9 cellular contexts compared by ENCODE assay signal in genomic region chr1:6603424-6603850, GRCh38. TPM values are rescaled to one million over a fixed set of nuclear protein-coding genes. Genes with fewer than 3 reads are reported as not detected.
A peak's percentile ranks its signal among the peaks of the same experiment; 100 is the strongest.
DNase-seq lines count a peak whose midpoint lies in the region; ATAC-seq lines count a peak whose summit lies in the region.
"Had no signal": no experiment of that assay in that cellular context is flagged by ENCODE, and none has a peak within 500 bp of the region (broad histone marks: within the 10 kb centered on the region; RNA-seq: fewer than 3 reads in every experiment).

No MANE protein-coding gene starts in this region.

- WGBS in iPS DF 6.9 (ENCODE audit: insufficient coverage, insufficient read length) = no CpG with 5 or more reads among the region's 29 CpGs

- peak; percentile 13 for ATAC-seq in GM18517 (IDR thresholded peaks at IDR 0.05; ENCODE audit: unreplicated experiment)
- ATAC-seq in HG03097 (IDR thresholded peaks at IDR 0.05; ENCODE audit: low FRiP score, unreplicated experiment) = peak; percentile 29
- ATAC-seq in HG03280 (IDR thresholded peaks at IDR 0.05; ENCODE audit: unreplicated experiment) = no peak

- no peaks in the 10 kb centered on the region for H3K27me3 ChIP-seq in iPS DF 6.9 (ENCODE audit: control insufficient read depth, insufficient read depth, low read length)
- H3K27me3 ChIP-seq in skeletal muscle tissue (ENCODE audit: control insufficient read depth in 3 of 3, insufficient read depth in 3 of 3, low read length in 3 of 3) = no peaks in the 10 kb centered on the region

- peak overlapping the region; percentile 75; the same call in 1 of the 2 replicates for H3K4me3 ChIP-seq in iPS DF 6.9 (ENCODE audit: low read length)
- peak overlapping the region; percentile 78 to 91 (median 82) for H3K4me3 ChIP-seq in skeletal muscle tissue (ENCODE audit: low read length in 3 of 3)

- H3K4me1 ChIP-seq in iPS DF 6.9 (ENCODE audit: control insufficient read depth, insufficient read depth, low read length) = no peaks in the 10 kb centered on the region
- H3K4me1 ChIP-seq in skeletal muscle tissue (ENCODE audit: control insufficient read depth in 3 of 3, insufficient read depth in 3 of 3, low read length in 3 of 3) = peaks cover 40 to 59% (median 44%) of the 10 kb centered on the region in 3 donors

- peak overlapping the region; percentile 85 to 99 (median 97) for H3K9ac ChIP-seq in skeletal muscle tissue (ENCODE audit: low read depth in 1 of 3, low read length in 3 of 3)

- H3K36me3 ChIP-seq in iPS DF 6.9 (ENCODE audit: control insufficient read depth, insufficient read depth, low read length) = peaks cover 6% of the 10 kb centered on the region
- peaks cover 8 to 18% (median 12%) of the 10 kb centered on the region in 3 donors for H3K36me3 ChIP-seq in skeletal muscle tissue (ENCODE audit: control insufficient read depth in 3 of 3, insufficient read depth in 3 of 3, low read length in 3 of 3)

- H3K27ac ChIP-seq in iPS DF 6.9 (ENCODE audit: low read length) (no peak overlapping the region), skeletal muscle tissue (ENCODE audit: low read depth, low read length) (peak overlapping the region; percentile 98)

- peak; percentile 46 for DNase-seq in T follicular helper cell (ENCODE audit: low read depth)
- peak in 35 of 58 donors; percentile 53 to 89 (median 75) for DNase-seq in anterior cingulate cortex (lab: John Stamatoyannopoulos, UW)
- DNase-seq in iPS DF 6.9 (ENCODE audit: low read depth, low spot score) = no peak
- no peak for DNase-seq in SKM-1 treated with dmso at 0.1 percent for 144 hours (lab: John Stamatoyannopoulos, UW; ENCODE audit: unreplicated experiment)

- H3K9me3 ChIP-seq in iPS DF 6.9 (ENCODE audit: control insufficient read depth, insufficient read depth, low read length) = no peaks in the 10 kb centered on the region
- H3K9me3 ChIP-seq in skeletal muscle tissue (ENCODE audit: control insufficient read depth in 3 of 3, low read length in 3 of 3) = no peaks in the 10 kb centered on the region

RNA-seq across cellular contexts. Expression of gene KLHL21, which starts 0.8 kb away (rescaled TPM):
- total RNA-seq in skeletal muscle tissue = 27.1 TPM

RNA-seq across cellular contexts. Expression of gene PHF13, which starts 10.1 kb away (rescaled TPM):
- total RNA-seq in skeletal muscle tissue = 17.7 TPM

RNA-seq across cellular contexts. Expression of gene THAP3, which starts 21.2 kb away (rescaled TPM):
- total RNA-seq in skeletal muscle tissue = 25.6 TPM

RNA-seq across cellular contexts. Expression of gene ZBTB48, which starts 23.6 kb away (rescaled TPM):
- total RNA-seq in skeletal muscle tissue = 10.4 TPM

RNA-seq across cellular contexts. Expression of gene TAS1R1, which starts 48.3 kb away (rescaled TPM):
- 5.7 TPM for total RNA-seq in skeletal muscle tissue
- total RNA-seq: pulmonary artery endothelial cell had no signal

Comparison
In these comparisons a context has a peak if more than half of its experiments do, and no peak if none do; other contexts are left out.
1. DNase-seq: peak in T follicular helper cell (single experiment) and anterior cingulate cortex (35 of 58); none in iPS DF 6.9 (single experiment) and SKM-1 treated with dmso at 0.1 percent for 144 hours (single experiment).